ENCODE assay signal across 17 cellular contexts in the genomic region with DNA sequence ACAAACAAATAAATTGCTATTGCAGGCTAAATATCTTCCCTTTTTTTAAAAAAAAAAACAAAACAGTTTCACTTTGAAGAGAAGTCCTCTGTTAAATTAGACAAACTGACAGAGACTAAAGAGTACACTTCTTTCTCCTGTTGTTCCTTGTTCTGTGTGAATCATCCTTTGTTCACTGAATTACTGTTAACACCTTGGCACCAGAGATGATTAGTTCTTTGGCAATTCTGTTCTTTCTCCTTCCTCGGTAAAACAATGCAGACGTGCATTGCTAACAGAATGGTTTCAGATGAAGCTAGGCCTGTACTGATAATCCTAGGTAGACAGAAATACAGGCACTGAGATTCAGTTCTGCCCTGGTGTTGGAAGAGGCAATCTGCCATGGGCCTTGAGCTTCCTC.
DNase-seq lines count a peak whose midpoint lies in the region; ATAC-seq and TF ChIP-seq lines count a peak whose summit lies in the region.
"Had no signal": no experiment of that assay in that cellular context is flagged by ENCODE, and none has a peak within 500 bp of the region (broad histone marks: within the 10 kb centered on the region; RNA-seq: fewer than 3 reads in every experiment).

No MANE protein-coding gene starts in this region.

- H3K4me1 Mint-ChIP-seq in mesothelial cell of epicardium, result peaks cover 6% of the 10 kb centered on the region

- no peaks in the 10 kb centered on the region for H3K79me2 ChIP-seq in ACC112 (ENCODE audit: control insufficient read depth, insufficient read depth, low read length, unreplicated experiment)

- no peak overlapping the region for H3K4me3 Mint-ChIP-seq in mesothelial cell of epicardium
- H3K4me3 Mint-ChIP-seq: activated CD4-positive, alpha-beta memory T cell treated with anti-CD3 and anti-CD28 coated beads for 36 hours; activated T-helper 1 cell treated with anti-CD3 and anti-CD28 coated beads, Interleukin-12 subunit alpha, Interleukin-12 subunit beta, Interleukin-2, Interleukin-4 antibody, amounts not matched to agents 30 ng/mL and 10 ng/mL and 1 ng/mL, durations not matched to agents 14 hours and 24 hours and 36 hours had no signal

- no peaks in the 10 kb centered on the region for H3K27me3 ChIP-seq in ACC112 (ENCODE audit: insufficient read depth, low read length)
- H3K27me3 ChIP-seq: pancreas had no signal

- TF ChIP-seq CTCF in epithelial cell of esophagus (IDR thresholded peaks at IDR 0.05; ENCODE audit: insufficient read depth, low read depth, low read length, missing control alignments) (no peak), mesothelial cell of epicardium (IDR thresholded peaks at IDR 0.05; ENCODE audit: unreplicated experiment) (no peak)

- peak overlapping the region; percentile 29 for H3K4me3 ChIP-seq in ACC112 (ENCODE audit: low read depth, low read length)
- no peak overlapping the region for H3K4me3 ChIP-seq in epithelial cell of esophagus (ENCODE audit: low read length)
- H3K4me3 ChIP-seq: A549, pancreas, PC-9 had no signal

- H2AFZ ChIP-seq in ACC112 (ENCODE audit: low read length, unreplicated experiment), result peak overlapping the region; percentile 73
- H2AFZ ChIP-seq: PC-9 had no signal

- peak; percentile 15 for DNase-seq in MV-4-11 (lab: John Stamatoyannopoulos, UW)
- peak; percentile 80 for DNase-seq in epithelial cell of esophagus (ENCODE audit: low read depth)
- no peak for DNase-seq in mesothelial cell of epicardium (ENCODE audit: low spot score in 2 of 2, unreplicated experiment in 2 of 2)
- no peak for DNase-seq in GM19238 (ENCODE audit: insufficient read length, low spot score)
- DNase-seq in NCI-H345 (lab: John Stamatoyannopoulos, UW), result no peak
- DNase-seq: activated CD4-positive, alpha-beta memory T cell treated with anti-CD3 and anti-CD28 coated beads for 36 hours; amygdala; cortex of kidney; NCI-H187 treated with DMSO at 0.1 percent for 48 hours; NCI-H524 treated with DMSO at 0.1 percent for 48 hours; pancreas; PC-9 had no signal

- H3K27ac Mint-ChIP-seq in mesothelial cell of epicardium, result peak overlapping the region; percentile 4
- H3K27ac Mint-ChIP-seq: activated CD4-positive, alpha-beta memory T cell treated with anti-CD3 and anti-CD28 coated beads for 36 hours; activated T-helper 1 cell treated with anti-CD3 and anti-CD28 coated beads, Interleukin-12 subunit alpha, Interleukin-12 subunit beta, Interleukin-2, Interleukin-4 antibody, amounts not matched to agents 30 ng/mL and 10 ng/mL and 1 ng/mL, durations not matched to agents 14 hours and 24 hours and 36 hours had no signal

- H3K27me3 Mint-ChIP-seq in mesothelial cell of epicardium (ENCODE audit: low read depth), result no peaks in the 10 kb centered on the region

- no peaks in the 10 kb centered on the region for H3K36me3 Mint-ChIP-seq in mesothelial cell of epicardium
- H3K36me3 Mint-ChIP-seq: activated CD4-positive, alpha-beta memory T cell treated with anti-CD3 and anti-CD28 coated beads for 36 hours had no signal

- no peak overlapping the region for H3K27ac ChIP-seq in ACC112 (ENCODE audit: low read depth, low read length)
- H3K27ac ChIP-seq: A549, PC-9 had no signal

- H3K4me1 ChIP-seq in ACC112 (ENCODE audit: control insufficient read depth, insufficient read depth, low read length, unreplicated experiment), result peaks cover 3% of the 10 kb centered on the region
- H3K4me1 ChIP-seq: A549, pancreas had no signal

- no peaks in the 10 kb centered on the region for H3K36me3 ChIP-seq in ACC112 (ENCODE audit: insufficient read depth, low read length)
- H3K36me3 ChIP-seq: pancreas had no signal

- H3K9me3 Mint-ChIP-seq in mesothelial cell of epicardium, result peaks cover 12% of the 10 kb centered on the region
- H3K9me3 Mint-ChIP-seq: activated T-helper 1 cell treated with anti-CD3 and anti-CD28 coated beads, Interleukin-12 subunit alpha, Interleukin-12 subunit beta, Interleukin-2, Interleukin-4 antibody, amounts not matched to agents 30 ng/mL and 10 ng/mL and 1 ng/mL, durations not matched to agents 14 hours and 24 hours and 36 hours had no signal

- no peak for ATAC-seq in HG02588 (IDR thresholded peaks at IDR 0.05; ENCODE audit: unreplicated experiment)
- ATAC-seq in HG03342 (IDR thresholded peaks at IDR 0.05; ENCODE audit: unreplicated experiment), result no peak
- ATAC-seq: A549 had no signal

Comparison
In these comparisons a context has a peak if more than half of its experiments do, and no peak if none do; other contexts are left out.
1. DNase-seq: peak in MV-4-11 (single experiment) and epithelial cell of esophagus (single experiment); none in mesothelial cell of epicardium (0 of 2), GM19238 (single experiment) and NCI-H345 (single experiment).